In genomic region chr6:34247481-34248197, GRCh38 we compare ENCODE assay signal across 8 cellular contexts. TPM values are rescaled to one million over a fixed set of nuclear protein-coding genes. Genes with fewer than 3 reads are reported as not detected.
A peak's percentile ranks its signal among the peaks of the same experiment; 100 is the strongest.
DNase-seq lines count a peak whose midpoint lies in the region; ATAC-seq and TF ChIP-seq lines count a peak whose summit lies in the region.

No MANE protein-coding gene starts in this region.

- ATAC-seq in lower lobe of right lung (no peak), HG02852 (IDR thresholded peaks at IDR 0.05; ENCODE audit: unreplicated experiment) (no peak), HG03342 (IDR thresholded peaks at IDR 0.05; ENCODE audit: unreplicated experiment) (no peak)

- peak; percentile 38 for DNase-seq in stimulated activated CD4-positive, alpha-beta T cell treated with anti-CD3 and anti-CD28 coated beads, Interleukin-15, amount 100 ng/mL, for 24 hours
- DNase-seq in stimulated activated CD4-positive, alpha-beta T cell treated with anti-CD3 and anti-CD28 coated beads, Interleukin-12 subunit alpha, Interleukin-12 subunit beta, amount 100 ng/mL, for 4 hours, result no peak
- DNase-seq in ascending aorta (ENCODE audit: low spot score in 2 of 2) (peak in 1 of 2 donors; percentile 65), lower lobe of right lung (peak; percentile 44), uterus (peak in 1 of 2 donors; percentile 23), ACHN (no peak)

- no peak for TF ChIP-seq POLR2A in uterus (IDR thresholded peaks at IDR 0.05)

- H3K36me3 ChIP-seq in ascending aorta (no peaks in the 10 kb centered on the region), lower lobe of right lung (peaks cover 6% of the 10 kb centered on the region), uterus (no peaks in the 10 kb centered on the region)

- intact Hi-C loops in ascending aorta (cut with DNase I) (loop anchor here (2.0 to 10.0 kb wide), 4 partner anchors 53 to 1477 kb away; partner anchors contain the start of gene SNRPC), lower lobe of right lung (cut with DNase I) (no loop called here), uterus (cut with DNase I; ENCODE audit: low total_unique reads) (loop anchor here (5.0 kb wide), 2 partner anchors 145 to 170 kb away; partner anchors contain the start of gene NUDT3)

- H3K27ac ChIP-seq in ascending aorta, result peak overlapping the region; percentile 81 to 86
- H3K27ac ChIP-seq in lower lobe of right lung, result peak overlapping the region; percentile 81
- H3K27ac ChIP-seq in uterus, result peak overlapping the region; percentile 92 to 95

- H3K4me1 ChIP-seq in ascending aorta (peaks cover 7 to 26% of the 10 kb centered on the region in 2 donors), lower lobe of right lung (peaks cover 38% of the 10 kb centered on the region), uterus (peaks cover 8 to 11% of the 10 kb centered on the region in 2 donors)

- H3K27me3 ChIP-seq in ascending aorta (no peaks in the 10 kb centered on the region), lower lobe of right lung (ENCODE audit: low read depth) (no peaks in the 10 kb centered on the region), uterus (no peaks in the 10 kb centered on the region)

- no peaks in the 10 kb centered on the region for H3K9me3 ChIP-seq in ascending aorta
- H3K9me3 ChIP-seq in lower lobe of right lung, result no peaks in the 10 kb centered on the region
- no peaks in the 10 kb centered on the region for H3K9me3 ChIP-seq in uterus

- TF ChIP-seq CTCF in ascending aorta (IDR thresholded peaks at IDR 0.05), result no peak
- no peak for TF ChIP-seq CTCF in lower lobe of right lung (IDR thresholded peaks at IDR 0.05)
- TF ChIP-seq CTCF in uterus (IDR thresholded peaks at IDR 0.05), result no peak

- H3K4me3 ChIP-seq in ascending aorta, result peak overlapping the region in 1 of 2 donors; percentile 73
- peak overlapping the region; percentile 83 for H3K4me3 ChIP-seq in lower lobe of right lung
- no peak overlapping the region for H3K4me3 ChIP-seq in uterus

- in situ Hi-C loops in ACHN (cut with HindIII; ENCODE audit: low pct_ligation_motif_present, low pct_unique_long_range_greater_than_20kb, low sequenced_read_pairs), result no loop called here

RNA-seq across cellular contexts. Expression of gene SMIM29, which starts 1.2 kb away (rescaled TPM):
- 9.2 TPM for total RNA-seq in ascending aorta
- 29.8 TPM for total RNA-seq in lower lobe of right lung
- total RNA-seq in uterus, result 10 to 100 TPM in 3 of 4 donors, 1 to 10 TPM in 1; 5.2 to 44.3 (median 20.0) TPM

RNA-seq across cellular contexts. Expression of gene HMGA1, which starts 11.0 kb away (rescaled TPM):
- total RNA-seq in ascending aorta (21.4 TPM), lower lobe of right lung (63.5 TPM), uterus (10 to 100 TPM in 2 of 4 donors, 1 to 10 TPM in 1, under 1 TPM in 1; 0.51 to 24.4 (median 13.5) TPM)

Comparison
In these comparisons a context has a peak if more than half of its experiments do, and no peak if none do; other contexts are left out.
1. DNase-seq: peak in stimulated activated CD4-positive, alpha-beta T cell treated with anti-CD3 and anti-CD28 coated beads, Interleukin-15, amount 100 ng/mL, for 24 hours (single experiment) and lower lobe of right lung (single experiment); none in stimulated activated CD4-positive, alpha-beta T cell treated with anti-CD3 and anti-CD28 coated beads, Interleukin-12 subunit alpha, Interleukin-12 subunit beta, amount 100 ng/mL, for 4 hours (single experiment) and ACHN (single experiment).
2. Peak in every context shown above with its lines, with median percentiles within 50 percentile points of each other: H3K27ac ChIP-seq.